11 cellular contexts compared by ENCODE assay signal in the genomic region with DNA sequence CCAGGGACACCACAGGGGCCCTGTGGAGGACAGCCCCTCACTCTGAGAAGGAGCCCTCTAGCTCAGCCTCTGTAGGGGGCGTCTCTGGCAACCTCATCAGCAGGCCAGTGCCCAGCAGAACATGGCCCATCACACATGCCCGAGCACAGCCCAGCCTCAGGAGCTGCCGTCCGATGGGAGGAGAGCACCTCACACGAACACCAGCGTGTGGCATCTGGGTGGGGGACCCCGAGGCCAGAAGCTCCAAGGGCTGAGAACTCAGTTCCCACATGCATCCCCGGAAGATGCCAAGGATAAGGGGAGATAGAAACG. TPM values are rescaled to one million over a fixed set of nuclear protein-coding genes. Genes with fewer than 3 reads are reported as not detected.
A peak's percentile ranks its signal among the peaks of the same experiment; 100 is the strongest.
DNase-seq lines count a peak whose midpoint lies in the region; ATAC-seq, FAIRE-seq and TF ChIP-seq lines count a peak whose summit lies in the region.
"Had no signal": no experiment of that assay in that cellular context is flagged by ENCODE, and none has a peak within 500 bp of the region (broad histone marks: within the 10 kb centered on the region; RNA-seq: fewer than 3 reads in every experiment).

No MANE protein-coding gene starts in this region.

- H2BK20ac ChIP-seq in H9 (ENCODE audit: low read depth, low read length, poor library complexity, severe bottlenecking): no peak overlapping the region
- no peak overlapping the region for H2BK20ac ChIP-seq in H1 (ENCODE audit: low read length)

- H3K36me3 ChIP-seq in H1 (ENCODE audit: control insufficient read depth in 2 of 4, insufficient read depth in 4 of 4, low read length in 3 of 4) (no peaks in the 10 kb centered on the region; a peak in 1 of 8 replicates), trophoblast cell (ENCODE audit: control insufficient read depth in 1 of 2, insufficient read depth in 2 of 2, low read length in 2 of 2) (peaks cover 31 to 40% of the 10 kb centered on the region in 2 experiments)

- H3K9me3 Mint-ChIP-seq in H9: no peaks in the 10 kb centered on the region

- H2BK5ac ChIP-seq in H9 (ENCODE audit: insufficient read length, low read length) (no peak overlapping the region), H1 (ENCODE audit: low read depth, low read length) (no peak overlapping the region), trophoblast cell (ENCODE audit: low read depth, low read length, poor library complexity) (no peak overlapping the region)

- H3K9me3 ChIP-seq in H9 (ENCODE audit: control insufficient read depth, low read depth, low read length): no peaks in the 10 kb centered on the region
- H3K9me3 ChIP-seq in H1 (ENCODE audit: insufficient read depth in 2 of 2, low read depth in 1 of 2, low read length in 1 of 2): no peaks in the 10 kb centered on the region
- peaks cover 2% of the 10 kb centered on the region for H3K9me3 ChIP-seq in trophoblast cell (ENCODE audit: insufficient read depth, low read depth, low read length)
- no peaks in the 10 kb centered on the region for H3K9me3 ChIP-seq in T-helper 17 cell (ENCODE audit: control insufficient read depth, low read length, poor library complexity, severe bottlenecking)
- H3K9me3 ChIP-seq: BLaER1 treated with 17β-estradiol and CSF1 and Interleukin-3, amounts not matched to agents 10 nM and 100 nM; SJSA1 had no signal

- H3K27ac Mint-ChIP-seq in H9 (peak overlapping the region in 2 of 3 experiments; percentile 7 to 28; a peak in 2 of 7 replicates), T-helper 17 cell (no peak overlapping the region)
- H3K27ac Mint-ChIP-seq: activated naive CD8-positive, alpha-beta T cell had no signal

- H3K4me1 Mint-ChIP-seq in H9 (peaks cover 26 to 50% of the 10 kb centered on the region in 2 experiments), T-helper 17 cell (peaks cover 24% of the 10 kb centered on the region)

- H3K4me2 ChIP-seq in H9 (ENCODE audit: insufficient read depth, insufficient read length, low read length) (no peak overlapping the region), H1 (ENCODE audit: insufficient read depth in 1 of 2, low read depth in 2 of 2, low read length in 2 of 2) (no peak overlapping the region; a peak in 1 of 4 replicates), trophoblast cell (ENCODE audit: low read length) (no peak overlapping the region)

- no peak overlapping the region for H3K4ac ChIP-seq in H9 (ENCODE audit: low read depth, low read length)
- H3K4ac ChIP-seq in H1 (replicated peaks; ENCODE audit: insufficient read length, low read depth, low read length): no peak overlapping the region
- peak overlapping the region; percentile 89 for H3K4ac ChIP-seq in trophoblast cell (ENCODE audit: low read depth, low read length)

- H3K27me3 ChIP-seq in H9 (ENCODE audit: insufficient read depth, low read length) (no peaks in the 10 kb centered on the region), H1 (replicated peaks in 1 of 4; ENCODE audit: control insufficient read depth in 3 of 4, extremely low read depth in 1 of 4, insufficient read depth in 3 of 4, low read length in 3 of 4) (no peaks in the 10 kb centered on the region), trophoblast cell (ENCODE audit: insufficient read depth, low read length) (no peaks in the 10 kb centered on the region)
- H3K27me3 ChIP-seq: BLaER1 treated with 17β-estradiol and CSF1 and Interleukin-3, amounts not matched to agents 10 nM and 100 nM; SJSA1 had no signal

- no peak overlapping the region for H4K12ac ChIP-seq in trophoblast cell (ENCODE audit: low read depth, low read length)

- ATAC-seq in T-helper 17 cell: no peak

- H4K91ac ChIP-seq in H9 (ENCODE audit: insufficient read length, low read depth, low read length) (no peak overlapping the region), H1 (replicated peaks; ENCODE audit: insufficient read length, low read length) (no peak overlapping the region), trophoblast cell (ENCODE audit: low read depth, low read length) (peak overlapping the region; percentile 39)

- no peak overlapping the region for H3K56ac ChIP-seq in H9 (ENCODE audit: insufficient read length, low read depth, low read length)
- H3K56ac ChIP-seq in H1 (replicated peaks; ENCODE audit: insufficient read length, low read depth, low read length): no peak overlapping the region

- FAIRE-seq in H1 (lab: Jason Lieb, UNC) (no peak), H54 (lab: Jason Lieb, UNC) (no peak)

- H3K27ac ChIP-seq in H9 (ENCODE audit: insufficient read length, low read depth, low read length) (no peak overlapping the region), H1 (ENCODE audit: low read depth, low read length) (no peak overlapping the region), trophoblast cell (ENCODE audit: low read depth, low read length) (peak overlapping the region; percentile 3)
- H3K27ac ChIP-seq: SJSA1 had no signal

- H2AK5ac ChIP-seq in H9 (ENCODE audit: insufficient read length, low read length): no peak overlapping the region
- peak overlapping the region; percentile 75; the same call in 1 of the 2 replicates for H2AK5ac ChIP-seq in H1 (ENCODE audit: low read depth, low read length)
- peak overlapping the region; percentile 77 for H2AK5ac ChIP-seq in trophoblast cell (ENCODE audit: low read length)

- no peak for DNase-seq in H9
- DNase-seq in H1 (ENCODE audit: low read depth in 1 of 2, low spot score in 2 of 2): no peak
- no peak for DNase-seq in trophoblast cell
- no peak for DNase-seq in T-helper 17 cell
- DNase-seq in NCI-H1048 (lab: John Stamatoyannopoulos, UW): no peak
- DNase-seq in H54 (ENCODE audit: insufficient read length, low spot score): no peak
- DNase-seq: activated CD4-positive, alpha-beta T cell treated with anti-CD3 and anti-CD28 coated beads for 48 hours; NCI-H226 had no signal

- H4K8ac ChIP-seq in H9 (replicated peaks; ENCODE audit: insufficient read length, low read depth, low read length): no peak overlapping the region
- H4K8ac ChIP-seq in H1 (ENCODE audit: extremely low read depth, insufficient read depth, low read length): no peak overlapping the region
- H4K8ac ChIP-seq in trophoblast cell (ENCODE audit: low read depth, low read length): no peak overlapping the region

- H3K9ac ChIP-seq in H9 (ENCODE audit: extremely low read depth, insufficient read length, low read length) (no peak overlapping the region), H1 (replicated peaks in 1 of 4; ENCODE audit: extremely low read depth in 1 of 4, low read depth in 3 of 4, low read length in 3 of 4) (no peak overlapping the region), trophoblast cell (ENCODE audit: low read length) (no peak overlapping the region)

- H3K4me3 ChIP-seq in H1 (ENCODE audit: extremely low read depth in 1 of 4, insufficient read depth in 2 of 4, low read depth in 3 of 4, low read length in 4 of 4) (no peak overlapping the region), trophoblast cell (ENCODE audit: low read depth, low read length) (no peak overlapping the region)
- H3K4me3 ChIP-seq: BLaER1 treated with 17β-estradiol and CSF1 and Interleukin-3, amounts not matched to agents 10 nM and 100 nM; SJSA1 had no signal

- H3K36me3 Mint-ChIP-seq in H9 (ENCODE audit: insufficient read depth in 1 of 3, low read depth in 3 of 3) (peaks cover 3 to 14% (median 5%) of the 10 kb centered on the region in 3 experiments; a peak in 5 of 7 replicates), T-helper 17 cell (ENCODE audit: low read depth) (peaks cover 2% of the 10 kb centered on the region)
- H3K36me3 Mint-ChIP-seq: activated naive CD8-positive, alpha-beta T cell had no signal

- H3K23ac ChIP-seq in H9 (ENCODE audit: insufficient read length, low read depth, low read length) (no peak overlapping the region), H1 (ENCODE audit: insufficient read length) (no peak overlapping the region), trophoblast cell (ENCODE audit: low read length) (no peak overlapping the region)

- H2BK120ac ChIP-seq in H9 (ENCODE audit: low read depth, low read length, poor library complexity, severe bottlenecking) (no peak overlapping the region), H1 (replicated peaks; ENCODE audit: low read depth, low read length) (no peak overlapping the region), trophoblast cell (ENCODE audit: insufficient read depth, low read length, poor library complexity) (peak overlapping the region; percentile 10)

- no peaks in the 10 kb centered on the region; the same call in 1 of the 2 replicates for H3K27me3 Mint-ChIP-seq in H9 (ENCODE audit: low read depth)
- H3K27me3 Mint-ChIP-seq in T-helper 17 cell: no peaks in the 10 kb centered on the region
- H3K27me3 Mint-ChIP-seq: activated naive CD8-positive, alpha-beta T cell had no signal

- no peak for TF ChIP-seq RAD21 in H1 (IDR thresholded peaks at IDR 0.05 in 1 of 2, conservative IDR thresholded peaks at IDR 0.05 in 1 of 2; ENCODE audit: low read depth in 2 of 2, low read length in 2 of 2)

- H2BK15ac ChIP-seq in H9 (ENCODE audit: low read depth, low read length): no peak overlapping the region
- H2BK15ac ChIP-seq in H1 (ENCODE audit: low read length): no peak overlapping the region

- no peak overlapping the region for H3K18ac ChIP-seq in H9 (ENCODE audit: insufficient read length, low read depth, low read length)
- H3K18ac ChIP-seq in H1 (ENCODE audit: extremely low read depth, low read length): no peak overlapping the region
- peak overlapping the region; percentile 51 for H3K18ac ChIP-seq in trophoblast cell (ENCODE audit: low read length)

- POLR2A ChIA-PET in H1 (lab: Charles Lee; ENCODE audit: partially characterized antibody): interaction anchor here (0.6 to 5.0 kb wide), 12 partner anchors 12 to 45 kb away, joined by 3 to 38 read pairs (median 4); a partner anchor contains a TSS

- no peak overlapping the region for H3T11ph ChIP-seq in H9 (ENCODE audit: low read length)

- H3K79me2 ChIP-seq in H9 (ENCODE audit: insufficient read depth, low read length): peaks cover 12% of the 10 kb centered on the region; the same call in 1 of the 2 replicates
- H3K79me2 ChIP-seq in H1 (ENCODE audit: control insufficient read depth in 1 of 2, insufficient read depth in 2 of 2, low read length in 2 of 2): peaks cover 0 to 77% of the 10 kb centered on the region in 2 experiments; a peak in 2 of 4 replicates
- peaks cover 43% of the 10 kb centered on the region for H3K79me2 ChIP-seq in trophoblast cell (ENCODE audit: control insufficient read depth, insufficient read depth, low read length, poor library complexity)

- H2AFZ ChIP-seq in H9 (ENCODE audit: low read length) (no peak overlapping the region), H1 (ENCODE audit: low read length) (no peak overlapping the region), trophoblast cell (ENCODE audit: insufficient read depth, low read length, poor library complexity) (no peak overlapping the region)

- TF ChIP-seq CTCF in H9 (conservative IDR thresholded peaks at IDR 0.05) (no peak), H1 (IDR thresholded peaks at IDR 0.05; ENCODE audit: control extremely low read depth in 1 of 3, insufficient read depth in 1 of 3, low read depth in 1 of 3, low read length in 3 of 3) (no peak)

- CTCF ChIA-PET in H1 (lab: Charles Lee; ENCODE audit: partially characterized antibody): interaction anchor here (0.6 to 7.2 kb wide), 9 partner anchors 11 to 67 kb away, joined by 3 to 72 read pairs (median 5); a partner anchor contains a TSS

- H4K5ac ChIP-seq in H9 (ENCODE audit: insufficient read length, low read depth, low read length): no peak overlapping the region
- H4K5ac ChIP-seq in H1 (ENCODE audit: insufficient read length, low read depth, low read length): no peak overlapping the region

- no CpG with 5 or more reads among the region's 9 CpGs for WGBS in H9 (ENCODE audit: extremely low coverage, insufficient read length, low lambda C conversion rate)
- 90 to 100% methylated on average over 1 to 9 of the region's 9 CpGs for WGBS in H1 (ENCODE audit: extremely low coverage in 1 of 2, insufficient coverage in 1 of 2, insufficient read length in 1 of 2, insufficient replicate concordance in 2 of 2, low coverage in 1 of 2, low lambda C conversion rate in 2 of 2, missing lambda C conversion rate in 1 of 2), 2 experiments
- WGBS in trophoblast cell (ENCODE audit: extremely low coverage, insufficient coverage, insufficient read length): no CpG with 5 or more reads among the region's 9 CpGs

- no peak for TF ChIP-seq POLR2A in H1 (IDR thresholded peaks at IDR 0.05; ENCODE audit: control extremely low read depth in 1 of 2, low read depth in 2 of 2, low read length in 2 of 2)
- TF ChIP-seq POLR2A in H54 (IDR thresholded peaks at IDR 0.05; ENCODE audit: low read depth, low read length): no peak

- H3K14ac ChIP-seq in H9 (ENCODE audit: insufficient read depth, low read length) (no peak overlapping the region; the same call in 1 of the 2 replicates), H1 (ENCODE audit: insufficient read length) (no peak overlapping the region), trophoblast cell (ENCODE audit: low read length) (no peak overlapping the region)

- H2BK12ac ChIP-seq in H9 (ENCODE audit: insufficient read length, low read depth, low read length) (no peak overlapping the region), H1 (ENCODE audit: low read depth, low read length) (0 out of 2 replicates have a peak overlapping the region, but pooled peaks have one; percentile 80), trophoblast cell (ENCODE audit: low read length) (peak overlapping the region; percentile 59)

- no peaks in the 10 kb centered on the region for H3K23me2 ChIP-seq in H9 (ENCODE audit: insufficient read length, low read depth, low read length, poor library complexity, severe bottlenecking)
- H3K23me2 ChIP-seq in H1 (ENCODE audit: low read depth, low read length): no peaks in the 10 kb centered on the region; the same call in 1 of the 2 replicates

- TF ChIP-seq EP300 in H1 (IDR thresholded peaks at IDR 0.05; ENCODE audit: borderline replicate concordance in 1 of 2, low read depth in 2 of 2, low read length in 2 of 2): no peak

- H4K20me1 ChIP-seq in H9 (ENCODE audit: control insufficient read depth, insufficient read depth, insufficient read length) (no peaks in the 10 kb centered on the region), H1 (replicated peaks in 1 of 2; ENCODE audit: control insufficient read depth in 1 of 2, insufficient read depth in 2 of 2, low read length in 2 of 2) (peaks cover 23 to 45% of the 10 kb centered on the region in 2 experiments)

- H3K79me1 ChIP-seq in H9 (ENCODE audit: insufficient read depth, low read depth, low read length, poor library complexity, severe bottlenecking) (peaks cover 6% of the 10 kb centered on the region), H1 (ENCODE audit: low read depth, low read length) (peaks cover 42% of the 10 kb centered on the region), trophoblast cell (ENCODE audit: low read length) (peaks cover 29% of the 10 kb centered on the region)

- no peaks in the 10 kb centered on the region; the same call in 1 of the 2 replicates for H3K4me1 ChIP-seq in H9 (ENCODE audit: insufficient read depth, low read length)
- peaks cover 10 to 31% (median 25%) of the 10 kb centered on the region in 4 experiments for H3K4me1 ChIP-seq in H1 (replicated peaks in 1 of 4; ENCODE audit: control insufficient read depth in 3 of 4, insufficient read depth in 4 of 4, low read length in 3 of 4)
- H3K4me1 ChIP-seq in trophoblast cell (ENCODE audit: control insufficient read depth in 1 of 2, insufficient read depth in 2 of 2, low read length in 2 of 2): peaks cover 44 to 47% of the 10 kb centered on the region in 2 experiments
- H3K4me1 ChIP-seq: SJSA1 had no signal

- H3K4me3 Mint-ChIP-seq in H9 (no peak overlapping the region), T-helper 17 cell (no peak overlapping the region)
- H3K4me3 Mint-ChIP-seq: activated naive CD8-positive, alpha-beta T cell had no signal

RNA-seq across cellular contexts. Expression of a gene that starts 11.3 kb away (rescaled TPM):
- 85.5 TPM in 2 replicates for total RNA-seq in H9 (2021)
- 102 TPM in 2 replicates for total RNA-seq in H1 (2021; fragmentation: NEBNext Ultra II Directional; extraction: Animal tissue kit (Norgen Biotek cat#: 25700))
- 81.5 and 120 TPM in 2 replicates for polyA plus RNA-seq in H1 (2011; rRNA removed)
- 72.0 TPM for polyA plus RNA-seq in H1 (2011; cell fraction: cytosol; rRNA removed)
- 90.4 TPM for polyA plus RNA-seq in H1 (2011; cell fraction: nucleus; rRNA removed)
- polyA plus RNA-seq in H1 (2012, experiment 1 of 2): 57.4 to 81.4 TPM (median 79.5 TPM) in 4 replicates
- 84.4 TPM for polyA plus RNA-seq in H1 (2012, experiment 2 of 2)
- 86.5 TPM for polyA plus RNA-seq in H1 (2013, experiment 1 of 2)
- polyA plus RNA-seq in H1 (2013, experiment 2 of 2): 87.7 TPM
- polyA minus RNA-seq in H1 (2011; rRNA and poly(A)+ RNA removed): 18.0 and 18.8 TPM in 2 replicates
- 40.1 TPM for polyA minus RNA-seq in H1 (2011; cell fraction: cytosol; rRNA and poly(A)+ RNA removed)
- 27.2 TPM for polyA minus RNA-seq in H1 (2011; cell fraction: nucleus; rRNA and poly(A)+ RNA removed)
- 134 and 142 TPM in 2 replicates for polyA plus RNA-seq in trophoblast cell (2013)
- total RNA-seq in T-helper 17 cell: 10 to 100 TPM; 51.1 to 56.6 TPM

RNA-seq across cellular contexts. Expression of a gene that starts 13.4 kb away (rescaled TPM):
- total RNA-seq in H9 (2021) (143 and 148 TPM in 2 replicates), T-helper 17 cell (10 to 100 TPM; 25.5 to 33.4 TPM)
- 146 and 147 TPM in 2 replicates for total RNA-seq in H1 (2021; fragmentation: NEBNext Ultra II Directional; extraction: Animal tissue kit (Norgen Biotek cat#: 25700))
- polyA plus RNA-seq in H1 (2011; rRNA removed): 122 and 190 TPM in 2 replicates
- 126 TPM for polyA plus RNA-seq in H1 (2011; cell fraction: cytosol; rRNA removed)
- 306 TPM for polyA plus RNA-seq in H1 (2011; cell fraction: nucleus; rRNA removed)
- polyA plus RNA-seq in H1 (2012, experiment 1 of 2): 88.0 to 134 TPM (median 124 TPM) in 4 replicates
- 49.9 TPM for polyA plus RNA-seq in H1 (2012, experiment 2 of 2)
- 98.3 TPM for polyA plus RNA-seq in H1 (2013, experiment 1 of 2)
- polyA plus RNA-seq in H1 (2013, experiment 2 of 2): 96.0 TPM
- polyA minus RNA-seq in H1 (2011; rRNA and poly(A)+ RNA removed): 58.2 and 63.1 TPM in 2 replicates
- polyA minus RNA-seq in H1 (2011; cell fraction: cytosol; rRNA and poly(A)+ RNA removed): 94.8 TPM
- polyA minus RNA-seq in H1 (2011; cell fraction: nucleus; rRNA and poly(A)+ RNA removed): 110 TPM
- polyA plus RNA-seq in trophoblast cell (2013): 27.6 and 28.9 TPM in 2 replicates

RNA-seq across cellular contexts. Expression of a gene that starts 45.7 kb away (rescaled TPM):
- total RNA-seq in H9 (2021) (37.0 and 38.2 TPM in 2 replicates), T-helper 17 cell (10 to 100 TPM; 13.0 to 15.1 TPM)
- 24.2 and 27.7 TPM in 2 replicates for total RNA-seq in H1 (2021; fragmentation: NEBNext Ultra II Directional; extraction: Animal tissue kit (Norgen Biotek cat#: 25700))
- 22.9 and 31.6 TPM in 2 replicates for polyA plus RNA-seq in H1 (2011; rRNA removed)
- polyA plus RNA-seq in H1 (2011; cell fraction: cytosol; rRNA removed): 25.7 TPM
- 32.1 TPM for polyA plus RNA-seq in H1 (2011; cell fraction: nucleus; rRNA removed)
- 15.1 to 38.3 TPM (median 35.6 TPM) in 4 replicates for polyA plus RNA-seq in H1 (2012, experiment 1 of 2)
- 21.6 TPM for polyA plus RNA-seq in H1 (2012, experiment 2 of 2)
- polyA plus RNA-seq in H1 (2013, experiment 1 of 2): 15.0 TPM
- polyA plus RNA-seq in H1 (2013, experiment 2 of 2): 12.4 TPM
- 10.8 and 12.6 TPM in 2 replicates for polyA minus RNA-seq in H1 (2011; rRNA and poly(A)+ RNA removed)
- 13.0 TPM for polyA minus RNA-seq in H1 (2011; cell fraction: cytosol; rRNA and poly(A)+ RNA removed)
- polyA minus RNA-seq in H1 (2011; cell fraction: nucleus; rRNA and poly(A)+ RNA removed): 15.3 TPM
- polyA plus RNA-seq in trophoblast cell (2013): 13.8 and 15.3 TPM in 2 replicates

RNA-seq across cellular contexts. Expression of a gene that starts 50.4 kb away (rescaled TPM):
- total RNA-seq in H9 (2021) (19.0 and 20.2 TPM in 2 replicates), T-helper 17 cell (1 to 10 TPM; 1.9 to 3.3 TPM)
- total RNA-seq in H1 (2021; fragmentation: NEBNext Ultra II Directional; extraction: Animal tissue kit (Norgen Biotek cat#: 25700)): 15.3 and 18.1 TPM in 2 replicates
- 33.6 and 37.3 TPM in 2 replicates for polyA plus RNA-seq in H1 (2011; rRNA removed)
- 39.4 TPM for polyA plus RNA-seq in H1 (2011; cell fraction: cytosol; rRNA removed)
- 33.5 TPM for polyA plus RNA-seq in H1 (2011; cell fraction: nucleus; rRNA removed)
- polyA plus RNA-seq in H1 (2012, experiment 1 of 2): 21.5 to 32.2 TPM (median 25.1 TPM) in 4 replicates
- 30.2 TPM for polyA plus RNA-seq in H1 (2012, experiment 2 of 2)
- 18.5 TPM for polyA plus RNA-seq in H1 (2013, experiment 1 of 2)
- polyA plus RNA-seq in H1 (2013, experiment 2 of 2): 19.0 TPM
- polyA minus RNA-seq in H1 (2011; rRNA and poly(A)+ RNA removed): 11.4 and 11.9 TPM in 2 replicates
- polyA minus RNA-seq in H1 (2011; cell fraction: cytosol; rRNA and poly(A)+ RNA removed): 12.0 TPM
- polyA minus RNA-seq in H1 (2011; cell fraction: nucleus; rRNA and poly(A)+ RNA removed): 8.0 TPM
- polyA plus RNA-seq in trophoblast cell (2013): 41.8 and 46.1 TPM in 2 replicates
